In the genomic region with DNA sequence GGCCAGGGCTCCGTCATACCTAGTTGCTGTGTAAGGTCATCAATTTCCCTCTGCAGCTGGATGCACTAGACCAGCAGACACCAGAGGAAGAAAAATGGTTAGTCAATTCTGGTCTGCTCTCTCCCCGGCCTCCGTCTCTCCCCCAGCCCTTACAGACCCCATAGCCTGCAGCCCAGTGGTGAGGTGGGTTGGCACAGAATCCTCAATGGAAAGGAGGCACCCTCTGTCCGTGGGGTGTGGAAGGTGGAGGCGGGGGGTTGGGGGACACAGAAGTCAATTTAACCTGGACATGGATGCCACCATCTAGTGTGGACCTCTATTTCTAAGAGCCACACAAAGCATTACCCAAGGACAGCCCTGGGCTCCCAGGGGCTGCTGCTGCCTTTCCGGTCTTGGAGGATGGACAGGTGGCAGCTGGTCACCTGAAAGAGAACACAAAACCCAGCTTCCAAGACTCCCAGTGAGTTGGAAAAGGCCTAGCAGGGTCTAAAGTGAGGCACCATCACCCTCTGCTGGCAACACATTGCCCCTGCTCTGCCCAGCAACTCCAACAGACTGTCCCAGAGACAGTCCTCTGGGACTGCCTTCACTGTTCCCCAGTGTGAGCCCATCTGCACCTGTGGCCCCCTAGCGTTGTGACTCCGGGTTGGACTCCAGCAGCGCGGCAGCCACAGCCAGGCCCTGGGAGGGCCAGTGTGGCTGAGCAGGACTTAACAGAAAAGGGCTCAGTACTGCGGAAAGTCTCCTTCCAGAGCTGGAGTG, we compare ENCODE assay signal across 8 cellular contexts. TPM values are rescaled to one million over a fixed set of nuclear protein-coding genes. Genes with fewer than 3 reads are reported as not detected.
DNase-seq lines count a peak whose midpoint lies in the region; ATAC-seq and TF ChIP-seq lines count a peak whose summit lies in the region.

No MANE protein-coding gene starts in this region.

- no peaks in the 10 kb centered on the region for H3K9me3 Mint-ChIP-seq in WTC11
- H3K9me3 Mint-ChIP-seq in natural killer cell treated with Interleukin-12 subunit alpha and Interleukin-12 subunit beta and Interleukin-15 and Interleukin-18, amount 100 ng/mL, for 72 hours: no peaks in the 10 kb centered on the region

- no peak overlapping the region for H4K5ac ChIP-seq in mesendoderm (ENCODE audit: low read length)

- H3K18ac ChIP-seq in mesendoderm (ENCODE audit: low read length): no peak overlapping the region

- CTCF ChIA-PET in WTC11 (lab: Charles Lee): interaction anchor here (0.7 to 1.9 kb wide), 5 partner anchors 40 to 201 kb away, joined by 3 to 7 read pairs (median 6); partner anchors contain the start of gene NHSL2

- peak; percentile 97 for ATAC-seq in WTC11
- ATAC-seq in natural killer cell treated with Interleukin-12 subunit alpha and Interleukin-12 subunit beta and Interleukin-15 and Interleukin-18, amount 100 ng/mL, for 72 hours: no peak
- no peak for ATAC-seq in HG03097 (IDR thresholded peaks at IDR 0.05; ENCODE audit: low FRiP score, unreplicated experiment)
- ATAC-seq in GM21825 (IDR thresholded peaks at IDR 0.05; ENCODE audit: unreplicated experiment): no peak
- no peak for ATAC-seq in HG03565 (IDR thresholded peaks at IDR 0.05; ENCODE audit: unreplicated experiment)

- no peaks in the 10 kb centered on the region for H3K36me3 Mint-ChIP-seq in WTC11
- H3K36me3 Mint-ChIP-seq in natural killer cell treated with Interleukin-12 subunit alpha and Interleukin-12 subunit beta and Interleukin-15 and Interleukin-18, amount 100 ng/mL, for 72 hours: no peaks in the 10 kb centered on the region

- no CpG with 5 or more reads among the region's 11 CpGs for WGBS in mesendoderm (ENCODE audit: extremely low coverage, insufficient coverage, low lambda C conversion rate)

- POLR2A ChIA-PET in WTC11 (lab: Charles Lee): interaction anchor here (1.0 kb wide), 1 partner anchor 40 kb away, joined by 3 read pairs; the partner anchor contains the start of gene NHSL2

- in situ Hi-C loops in KBM-7 (cut with MboI; ENCODE audit: low pct_unique_long_range_greater_than_20kb, low sequenced_read_pairs): no loop called here

- peaks cover 2% of the 10 kb centered on the region for H3K4me1 ChIP-seq in mesendoderm (ENCODE audit: control insufficient read depth, low read depth, low read length)

- no peak overlapping the region for H3K4me2 ChIP-seq in mesendoderm (ENCODE audit: low read length)

- H3K4ac ChIP-seq in mesendoderm (ENCODE audit: low read depth, low read length): no peak overlapping the region

- H3K79me1 ChIP-seq in mesendoderm (ENCODE audit: low read length): no peaks in the 10 kb centered on the region

- H4K8ac ChIP-seq in mesendoderm (ENCODE audit: low read depth, low read length): no peak overlapping the region

- peaks cover 3% of the 10 kb centered on the region; the same call in 1 of the 2 replicates for H3K27me3 Mint-ChIP-seq in WTC11 (ENCODE audit: low read depth)
- H3K27me3 Mint-ChIP-seq in natural killer cell treated with Interleukin-12 subunit alpha and Interleukin-12 subunit beta and Interleukin-15 and Interleukin-18, amount 100 ng/mL, for 72 hours: peaks cover 8 to 13% of the 10 kb centered on the region in 2 donors

- TF ChIP-seq CTCF in WTC11 (IDR thresholded peaks at IDR 0.05): 0 out of 2 replicates have a peak, but pooled peaks have one; percentile 19

- no peaks in the 10 kb centered on the region for H3K4me1 Mint-ChIP-seq in WTC11
- H3K4me1 Mint-ChIP-seq in natural killer cell treated with Interleukin-12 subunit alpha and Interleukin-12 subunit beta and Interleukin-15 and Interleukin-18, amount 100 ng/mL, for 72 hours (ENCODE audit: low read depth in 2 of 2): peaks cover 0 to 7% of the 10 kb centered on the region in 2 donors

- no peak overlapping the region for H2BK120ac ChIP-seq in mesendoderm (ENCODE audit: low read depth, low read length)

- H2BK5ac ChIP-seq in mesendoderm (ENCODE audit: low read length): no peak overlapping the region

- no peaks in the 10 kb centered on the region for H3K27me3 ChIP-seq in mesendoderm (ENCODE audit: insufficient read depth, low read length, poor library complexity)

- H3K9ac ChIP-seq in mesendoderm (ENCODE audit: low read length): no peak overlapping the region

- H2BK15ac ChIP-seq in mesendoderm (replicated peaks; ENCODE audit: low read depth): no peak overlapping the region

- H3K36me3 ChIP-seq in mesendoderm (ENCODE audit: control insufficient read depth, insufficient read depth, low read length): no peaks in the 10 kb centered on the region

- no peak overlapping the region for H3K4me3 ChIP-seq in mesendoderm (ENCODE audit: low read length)

- no peaks in the 10 kb centered on the region for H3K79me2 ChIP-seq in mesendoderm (ENCODE audit: control insufficient read depth, insufficient read depth, low read length)

- no peak overlapping the region for H3K56ac ChIP-seq in mesendoderm (ENCODE audit: low read length)

- no peak overlapping the region for H3K23ac ChIP-seq in mesendoderm (ENCODE audit: low read length)

- H2AK5ac ChIP-seq in mesendoderm (ENCODE audit: low read length): no peak overlapping the region

- no peak overlapping the region for H3K4me3 Mint-ChIP-seq in WTC11
- no peak overlapping the region for H3K4me3 Mint-ChIP-seq in natural killer cell treated with Interleukin-12 subunit alpha and Interleukin-12 subunit beta and Interleukin-15 and Interleukin-18, amount 100 ng/mL, for 72 hours

- H3K27ac Mint-ChIP-seq in WTC11: no peak overlapping the region
- H3K27ac Mint-ChIP-seq in natural killer cell treated with Interleukin-12 subunit alpha and Interleukin-12 subunit beta and Interleukin-15 and Interleukin-18, amount 100 ng/mL, for 72 hours: no peak overlapping the region

- no peak overlapping the region for H3K27ac ChIP-seq in mesendoderm (ENCODE audit: low read depth, low read length)

- peak; percentile 27 for DNase-seq in ELR (ENCODE audit: low read depth)
- DNase-seq in KBM-7: peak; percentile 67
- DNase-seq in WTC11 (ENCODE audit: low spot score): peak; percentile 60
- peak; percentile 80 for DNase-seq in mesendoderm
- no peak for DNase-seq in natural killer cell treated with Interleukin-12 subunit alpha and Interleukin-12 subunit beta and Interleukin-15 and Interleukin-18, amount 100 ng/mL, for 72 hours (ENCODE audit: low spot score)

TF ChIP-seq in WTC11, 78 proteins besides CTCF, POLR2A, EP300 and RAD21:
- TF ChIP-seq ZNF423 (CRISPR knock-in tag; IDR thresholded peaks at IDR 0.05) (peak; percentile 79; the same call in 1 of the 2 replicates), FOXP4 (CRISPR knock-in tag; IDR thresholded peaks at IDR 0.05) (no peak)

RNA-seq across cellular contexts. Expression of gene NHSL2, which starts 40.1 kb away (rescaled TPM):
- total RNA-seq in WTC11 (2021): 6.4 to 8.1 TPM (median 7.9 TPM) in 3 replicates
- 2.1 TPM for polyA plus RNA-seq in mesendoderm (2013, experiment 1 of 2)
- 2.3 TPM for polyA plus RNA-seq in mesendoderm (2013, experiment 2 of 2)
- under 1 TPM; 0.07 to 0.67 TPM for total RNA-seq in natural killer cell treated with Interleukin-12 subunit alpha and Interleukin-12 subunit beta and Interleukin-15 and Interleukin-18, amount 100 ng/mL, for 72 hours
